Comparison of ENCODE assay signal across 8 cellular contexts in genomic region chr16:85611455-85612190, GRCh38. TPM values are rescaled to one million over a fixed set of nuclear protein-coding genes. Genes with fewer than 3 reads are reported as not detected.
DNase-seq lines count a peak whose midpoint lies in the region; ATAC-seq and TF ChIP-seq lines count a peak whose summit lies in the region.

No MANE protein-coding gene starts in this region.

- H3K9me3 ChIP-seq in IMR-90 (ENCODE audit: control insufficient read depth, insufficient read depth, low read length): no peaks in the 10 kb centered on the region
- no peaks in the 10 kb centered on the region for H3K9me3 ChIP-seq in PC-9 (ENCODE audit: insufficient read depth, low read depth)
- H3K9me3 ChIP-seq in neuron (ENCODE audit: low read length): no peaks in the 10 kb centered on the region

- H3K23ac ChIP-seq in IMR-90 (ENCODE audit: low read depth, low read length): no peak overlapping the region

- H4K5ac ChIP-seq in IMR-90 (ENCODE audit: low read depth, low read length): peak overlapping the region; percentile 78; the same call in 1 of the 2 replicates

- 1% methylated on average over 24 of the region's 83 CpGs; no CpG with 5 or more reads in 1 of the 2 experiments for WGBS in IMR-90 (ENCODE audit: extremely low coverage in 2 of 2, insufficient read length in 1 of 2), 2 experiments

- H4K20me1 ChIP-seq in IMR-90 (ENCODE audit: insufficient read depth, low read length) (peaks cover 74% of the 10 kb centered on the region), PC-9 (ENCODE audit: insufficient read depth) (peaks cover 44% of the 10 kb centered on the region)

- H3K36me3 ChIP-seq in IMR-90 (ENCODE audit: control insufficient read depth, insufficient read depth, low read length): no peaks in the 10 kb centered on the region
- H3K36me3 ChIP-seq in PC-9 (ENCODE audit: low read depth): no peaks in the 10 kb centered on the region
- H3K36me3 ChIP-seq in neuron (ENCODE audit: insufficient read depth, low read length): no peaks in the 10 kb centered on the region

- H2BK120ac ChIP-seq in IMR-90 (ENCODE audit: low read depth, low read length): peak overlapping the region; percentile 74

- H4K91ac ChIP-seq in IMR-90 (ENCODE audit: insufficient read depth, low read depth, low read length): peak overlapping the region; percentile 84

- H2BK15ac ChIP-seq in IMR-90 (ENCODE audit: low read depth, low read length): no peak overlapping the region

- H4K8ac ChIP-seq in IMR-90 (ENCODE audit: low read depth in 2 of 2, low read length in 2 of 2): peak overlapping the region in 1 of 2 experiments; percentile 77; a peak in 2 of 4 replicates

- H3K27ac Mint-ChIP-seq in activated naive CD4-positive, alpha-beta T cell treated with anti-CD3 and anti-CD28 coated beads, Interleukin-2, amount 50 U/mL, for 24 hours: no peak overlapping the region

- H3K4me1 Mint-ChIP-seq in activated naive CD4-positive, alpha-beta T cell treated with anti-CD3 and anti-CD28 coated beads, Interleukin-2, amount 50 U/mL, for 24 hours: peaks cover 32% of the 10 kb centered on the region

- peak overlapping the region; percentile 46; the same call in 1 of the 2 replicates for H3K56ac ChIP-seq in IMR-90 (ENCODE audit: extremely low read depth, insufficient read depth, low read length)

- no peaks in the 10 kb centered on the region for H3K36me3 Mint-ChIP-seq in activated naive CD4-positive, alpha-beta T cell treated with anti-CD3 and anti-CD28 coated beads, Interleukin-2, amount 50 U/mL, for 24 hours

- H3K4me3 Mint-ChIP-seq in activated naive CD4-positive, alpha-beta T cell treated with anti-CD3 and anti-CD28 coated beads, Interleukin-2, amount 50 U/mL, for 24 hours: peak overlapping the region; percentile 47

- CTCF ChIA-PET in IMR-90 (lab: Yijun Ruan, JAX): no interaction called here
- CTCF ChIA-PET in PC-9 (lab: Charles Lee): interaction anchor here (1.2 kb wide), 1 partner anchor 91 kb away, joined by 3 read pairs; no protein-coding TSS in a partner anchor

- TF ChIP-seq CTCF in IMR-90 (conservative IDR thresholded peaks at IDR 0.05; ENCODE audit: low read depth, low read length): no peak
- TF ChIP-seq CTCF in PC-9 (conservative IDR thresholded peaks at IDR 0.05): no peak

- no peak for TF ChIP-seq RAD21 in IMR-90 (IDR thresholded peaks at IDR 0.05; ENCODE audit: low read length)

- BruUV-seq in IMR-90 (replicated peaks; lab: Mats Ljungman, UMichigan): no TSS peak
- BruUV-seq in PC-9 (replicated peaks; lab: Mats Ljungman, UMichigan): no TSS peak

- H3K9me2 ChIP-seq in PC-9 (ENCODE audit: insufficient read depth): no peaks in the 10 kb centered on the region

- POLR2A ChIA-PET in IMR-90 (lab: Charles Lee; ENCODE audit: unreplicated experiment): interaction anchor here (0.6 kb wide), 2 partner anchors 28 to 187 kb away, joined by 3 to 6 read pairs; no protein-coding TSS in a partner anchor
- POLR2A ChIA-PET in PC-9 (lab: Charles Lee; ENCODE audit: unreplicated experiment): interaction anchor here (0.5 kb wide), 1 partner anchor 19 kb away, joined by 3 read pairs; no protein-coding TSS in a partner anchor

- H2AFZ ChIP-seq in IMR-90 (replicated peaks; ENCODE audit: low read length, poor library complexity): peak overlapping the region; percentile 88
- H2AFZ ChIP-seq in PC-9: peak overlapping the region; percentile 74
- H2AFZ ChIP-seq in neuron (ENCODE audit: low read depth, low read length): no peak overlapping the region

- peak overlapping the region; percentile 77; the same call in 1 of the 2 replicates for H3K18ac ChIP-seq in IMR-90 (ENCODE audit: low read depth, low read length)

- H3K27me3 ChIP-seq in IMR-90 (ENCODE audit: control insufficient read depth, insufficient read depth, low read length) (no peaks in the 10 kb centered on the region), PC-9 (ENCODE audit: insufficient read depth, low read depth) (no peaks in the 10 kb centered on the region), neuron (ENCODE audit: insufficient read depth, low read length) (no peaks in the 10 kb centered on the region)

- H3K27me3 Mint-ChIP-seq in activated naive CD4-positive, alpha-beta T cell treated with anti-CD3 and anti-CD28 coated beads, Interleukin-2, amount 50 U/mL, for 24 hours: no peaks in the 10 kb centered on the region

- DNase-seq in COLO829 (ENCODE audit: low spot score) (peak; percentile 36), IMR-90 (peak; percentile 74), PC-9 (peak; percentile 64 to 81), glomerular visceral epithelial cell (ENCODE audit: extremely low spot score) (peak; percentile 82), ureter (ENCODE audit: low spot score) (peak; percentile 86)

- H3K4me3 ChIP-seq in IMR-90 (ENCODE audit: insufficient read depth, low read depth, low read length) (peak overlapping the region; percentile 60), PC-9 (peak overlapping the region; percentile 78), neuron (ENCODE audit: low read length) (peak overlapping the region; percentile 57)

- ATAC-seq in IMR-90 (ENCODE audit: low read depth) (peak; percentile 41), GM19035 (IDR thresholded peaks at IDR 0.05; ENCODE audit: unreplicated experiment) (no peak)

- dilution Hi-C loops in IMR-90 (cut with HindIII; ENCODE audit: low sequenced_read_pairs, unreplicated experiment): no loop called here

- H3K79me1 ChIP-seq in IMR-90 (ENCODE audit: low read depth in 1 of 2, low read length in 2 of 2): peaks cover 5 to 47% of the 10 kb centered on the region in 2 experiments; a peak in 3 of 4 replicates

- peaks cover 35% of the 10 kb centered on the region for H3F3A ChIP-seq in PC-9 (ENCODE audit: insufficient read depth, low read depth)

- peak overlapping the region; percentile 52; the same call in 1 of the 2 replicates for H2AK5ac ChIP-seq in IMR-90 (ENCODE audit: low read depth, low read length)

- intact Hi-C loops in IMR-90 (cut with micrococcal nuclease) (loop anchor here (1.0 to 5.0 kb wide), 3 partner anchors 96 to 334 kb away; no protein-coding TSS in a partner anchor), PC-9 (cut with micrococcal nuclease; ENCODE audit: unreplicated experiment) (loop anchor here (1.0 to 2.0 kb wide), 4 partner anchors 33 to 260 kb away; partner anchors contain the start of gene C16orf74)

- H3K27ac ChIP-seq in IMR-90 (ENCODE audit: insufficient read depth, low read length): peak overlapping the region; percentile 87
- H3K27ac ChIP-seq in PC-9: peak overlapping the region; percentile 78

- in situ Hi-C loops in IMR-90 (cut with MboI; ENCODE audit: low sequenced_read_pairs): loop anchor here (10.0 kb wide), 1 partner anchor 497 kb away; the partner anchor contains the start of gene CIBAR2

- H3K9me1 ChIP-seq in IMR-90 (ENCODE audit: insufficient read depth, low read length): peaks cover 3% of the 10 kb centered on the region; the same call in 1 of the 2 replicates

- H2BK5ac ChIP-seq in IMR-90 (ENCODE audit: low read depth, low read length, poor library complexity, severe bottlenecking): peak overlapping the region; percentile 95

- H3K9ac ChIP-seq in IMR-90 (ENCODE audit: low read depth, low read length): peak overlapping the region; percentile 67

- H3K4me2 ChIP-seq in IMR-90 (ENCODE audit: low read depth, low read length) (peak overlapping the region; percentile 81), PC-9 (peak overlapping the region; percentile 98)

- H3K14ac ChIP-seq in IMR-90 (replicated peaks; ENCODE audit: low read depth, low read length): no peak overlapping the region

- H3K4me1 ChIP-seq in IMR-90 (ENCODE audit: control insufficient read depth, insufficient read depth, low read length): peaks cover 21% of the 10 kb centered on the region
- peaks cover 34% of the 10 kb centered on the region for H3K4me1 ChIP-seq in PC-9 (replicated peaks; ENCODE audit: insufficient read depth)
- peaks cover 69% of the 10 kb centered on the region for H3K4me1 ChIP-seq in neuron (ENCODE audit: insufficient read depth, low read length)

- H3K4ac ChIP-seq in IMR-90 (ENCODE audit: low read depth, low read length): peak overlapping the region; percentile 90

- H2AK9ac ChIP-seq in IMR-90 (replicated peaks; ENCODE audit: low read depth, low read length, poor library complexity): peak overlapping the region; percentile 97

- H3K79me2 ChIP-seq in PC-9 (ENCODE audit: low read depth): peaks cover 45% of the 10 kb centered on the region

- no peaks in the 10 kb centered on the region for H3K9me3 Mint-ChIP-seq in activated naive CD4-positive, alpha-beta T cell treated with anti-CD3 and anti-CD28 coated beads, Interleukin-2, amount 50 U/mL, for 24 hours

- 0 out of 2 replicates have a peak overlapping the region, but pooled peaks have one; percentile 31 for H2BK20ac ChIP-seq in IMR-90 (ENCODE audit: low read depth, low read length)

- no peak; the same call in none of the 2 replicates for TF ChIP-seq POLR2A in IMR-90 (IDR thresholded peaks at IDR 0.05; ENCODE audit: low read depth, low read length)

TF ChIP-seq in IMR-90, 13 proteins besides CTCF, POLR2A, EP300 and RAD21:
- no peak for TF ChIP-seq CEBPB (IDR thresholded peaks at IDR 0.05; ENCODE audit: low read depth, low read length)
- TF ChIP-seq MXI1 (IDR thresholded peaks at IDR 0.05; ENCODE audit: borderline replicate concordance, low read depth, low read length): no peak
- TF ChIP-seq FOS (IDR thresholded peaks at IDR 0.05; ENCODE audit: low read depth, low read length): no peak
- TF ChIP-seq RCOR1 (IDR thresholded peaks at IDR 0.05; ENCODE audit: insufficient replicate concordance, low read length): no peak
- TF ChIP-seq MAZ (IDR thresholded peaks at IDR 0.05; ENCODE audit: borderline replicate concordance, low read depth, low read length): peak; percentile 75; the same call in 1 of the 2 replicates
- TF ChIP-seq RFX5 (IDR thresholded peaks at IDR 0.05; ENCODE audit: low read depth, low read length): no peak
TF ChIP-seq in IMR-90: peak in this region for 1.

RNA-seq across cellular contexts. Expression of gene GSE1, which starts 1.5 kb away (rescaled TPM):
- total RNA-seq in IMR-90 (2012; rRNA removed) (9.4 and 14.9 TPM in 2 replicates), PC-9 (2021) (60.0 and 83.5 TPM in 2 replicates), ureter (49.8 TPM)
- polyA plus RNA-seq in IMR-90 (2012; rRNA removed): 25.5 and 30.8 TPM in 2 replicates
- 17.0 and 25.6 TPM in 2 replicates for polyA plus RNA-seq in IMR-90 (2012; cell fraction: cytosol; rRNA removed)
- 79.5 and 93.9 TPM in 2 replicates for polyA plus RNA-seq in IMR-90 (2012; cell fraction: nucleus; rRNA removed; ENCODE audit: low replicate concordance)

Comparison
In these comparisons a context has a peak if more than half of its experiments do, and no peak if none do; other contexts are left out.
1. DNase-seq: peak in every context shown above with its lines; median percentile 86 in ureter; 82 in glomerular visceral epithelial cell; 74 in IMR-90; 72 in PC-9; 36 in COLO829.